In the genomic region with DNA sequence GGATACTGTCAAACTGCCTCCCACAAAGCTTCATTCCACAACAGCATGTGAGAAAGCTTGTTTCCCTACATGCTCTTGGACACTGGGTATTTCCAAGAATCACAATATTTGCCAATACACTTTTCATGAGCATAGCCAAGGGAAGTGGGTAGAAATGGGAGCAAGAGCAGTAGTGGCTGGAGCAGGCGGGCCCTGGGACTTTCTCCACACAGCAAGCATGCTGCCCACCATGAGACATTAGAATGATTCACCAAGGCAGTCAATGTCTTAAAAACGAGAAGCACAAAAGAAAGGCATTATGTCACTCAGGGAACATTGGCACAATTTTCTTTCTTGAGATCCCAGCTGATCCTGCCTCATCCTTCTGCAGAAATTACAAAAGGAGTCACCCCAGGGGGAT, we compare ENCODE assay signal across 19 cellular contexts.
"Had no signal": no experiment of that assay in that cellular context is flagged by ENCODE, and none has a peak within 500 bp of the region (broad histone marks: within the 10 kb centered on the region; RNA-seq: fewer than 3 reads in every experiment).

No MANE protein-coding gene starts in this region.

- H3K36me3 ChIP-seq: SJCRH30 had no signal

- ATAC-seq: SK-N-SH treated with all-trans-retinoic acid at 6 μM for 48 hours had no signal

- H3K4me1 ChIP-seq: SJCRH30 had no signal

- H3K27me3 ChIP-seq: SJCRH30 had no signal

- H3K4me3 ChIP-seq: SJCRH30 had no signal

- DNase-seq: KBM-7, NCI-H1092, NCI-H1105 treated with DMSO at 0.1 percent for 48 hours, NCI-H1436, NCI-H187, NCI-H2029, NCI-H2081 treated with DMSO at 0.1 percent for 48 hours, NCI-H2171, NCI-H226, NCI-H446, NCI-H510A, NCI-H524 treated with DMSO at 0.1 percent for 48 hours, NCI-H69, NCI-H774, SHP77 treated with DMSO at 0.1 percent for 48 hours, SJCRH30, T-helper 1 cell had no signal

- H3K27ac ChIP-seq: RWPE1, SJCRH30 had no signal
